Comparison of ENCODE assay signal across 26 cellular contexts in genomic region chr2:73641767-73642062, GRCh38. TPM values are rescaled to one million over a fixed set of nuclear protein-coding genes. Genes with fewer than 3 reads are reported as not detected.
A peak's percentile ranks its signal among the peaks of the same experiment; 100 is the strongest.
DNase-seq lines count a peak whose midpoint lies in the region; ATAC-seq and TF ChIP-seq lines count a peak whose summit lies in the region.
"Had no signal": no experiment of that assay in that cellular context is flagged by ENCODE, and none has a peak within 500 bp of the region (broad histone marks: within the 10 kb centered on the region; RNA-seq: fewer than 3 reads in every experiment).

No MANE protein-coding gene starts in this region.

- no peaks in the 10 kb centered on the region for H3K9me3 ChIP-seq in right lobe of liver
- no peaks in the 10 kb centered on the region for H3K9me3 ChIP-seq in neural progenitor cell (ENCODE audit: low read depth)
- H3K9me3 ChIP-seq: BE2C had no signal

- H3K4me1 ChIP-seq in right lobe of liver (peaks cover 0 to 46% (median 3%) of the 10 kb centered on the region in 4 donors), neural progenitor cell (no peaks in the 10 kb centered on the region)
- H3K4me1 ChIP-seq: BE2C had no signal

- H3K27me3 Mint-ChIP-seq in endothelial cell (ENCODE audit: unreplicated experiment), result peaks cover 9% of the 10 kb centered on the region
- H3K27me3 Mint-ChIP-seq in neural progenitor cell (ENCODE audit: insufficient read depth, low read depth), result peaks cover 4% of the 10 kb centered on the region
- H3K27me3 Mint-ChIP-seq in immature natural killer cell (ENCODE audit: low read depth in 3 of 3), result peaks cover 3 to 8% (median 4%) of the 10 kb centered on the region in 3 donors

- H3K9me3 Mint-ChIP-seq in endothelial cell (ENCODE audit: unreplicated experiment) (peaks cover 13% of the 10 kb centered on the region), neural progenitor cell (peaks cover 16% of the 10 kb centered on the region), immature natural killer cell (peaks cover 0 to 2% (median 0%) of the 10 kb centered on the region in 6 donors)

- ATAC-seq in left colon (peak; percentile 44), right lobe of liver (no peak), HG03342 (IDR thresholded peaks at IDR 0.05; ENCODE audit: unreplicated experiment) (no peak)

- no peak overlapping the region for H3K27ac Mint-ChIP-seq in endothelial cell (ENCODE audit: unreplicated experiment)
- H3K27ac Mint-ChIP-seq in neural progenitor cell, result no peak overlapping the region
- H3K27ac Mint-ChIP-seq in immature natural killer cell, result no peak overlapping the region
- H3K27ac Mint-ChIP-seq: CD14-positive monocyte; CD4-positive, alpha-beta memory T cell had no signal

- intact Hi-C loops in left colon (cut with DNase I, micrococcal nuclease) (no loop called here), right lobe of liver (cut with DNase I) (no loop called here)

- no peak overlapping the region for H2AFZ ChIP-seq in neural progenitor cell (replicated peaks)
- H2AFZ ChIP-seq: GM23248 had no signal

- H3K27me3 ChIP-seq in right lobe of liver (no peaks in the 10 kb centered on the region), neural progenitor cell (peaks cover 3% of the 10 kb centered on the region)
- H3K27me3 ChIP-seq: BE2C; BLaER1 treated with 17β-estradiol and CSF1 and Interleukin-3, amounts not matched to agents 10 nM and 100 nM had no signal

- 22% methylated on average over 3 of the region's 3 CpGs for WGBS in right lobe of liver (ENCODE audit: insufficient coverage, low coverage, low lambda C conversion rate, missing lambda C conversion rate)

- no peak overlapping the region for H3K4me2 ChIP-seq in neural progenitor cell
- H3K4me2 ChIP-seq: A549; BLaER1 treated with 17β-estradiol and CSF1 and Interleukin-3, amounts not matched to agents 10 nM and 100 nM had no signal

- no peaks in the 10 kb centered on the region for H3K36me3 ChIP-seq in right lobe of liver
- no peaks in the 10 kb centered on the region for H3K36me3 ChIP-seq in neural progenitor cell
- H3K36me3 ChIP-seq: BE2C; BLaER1 treated with 17β-estradiol and CSF1 and Interleukin-3, amounts not matched to agents 10 nM and 100 nM had no signal

- TF ChIP-seq CTCF in endothelial cell (IDR thresholded peaks at IDR 0.05; ENCODE audit: unreplicated experiment) (no peak), right lobe of liver (IDR thresholded peaks at IDR 0.05) (no peak), neural progenitor cell (IDR thresholded peaks at IDR 0.05) (no peak)

- H3K4me3 ChIP-seq in right lobe of liver, result peak overlapping the region; percentile 29 to 53 (median 44)
- no peak overlapping the region for H3K4me3 ChIP-seq in neural progenitor cell
- H3K4me3 ChIP-seq: A549; BLaER1 treated with 17β-estradiol and CSF1 and Interleukin-3, amounts not matched to agents 10 nM and 100 nM; GM23248 had no signal

- H3K79me2 ChIP-seq in neural progenitor cell (ENCODE audit: low read depth), result no peaks in the 10 kb centered on the region

- peak overlapping the region; percentile 73 to 80 (median 80) for H3K27ac ChIP-seq in right lobe of liver
- no peak overlapping the region for H3K27ac ChIP-seq in neural progenitor cell
- H3K27ac ChIP-seq: A549; BLaER1 treated with 17β-estradiol and CSF1 and Interleukin-3, amounts not matched to agents 10 nM and 100 nM; GM23248 had no signal

- no peak for TF ChIP-seq POLR2A in right lobe of liver (IDR thresholded peaks at IDR 0.05)

- H3K36me3 Mint-ChIP-seq in endothelial cell (ENCODE audit: low read depth, unreplicated experiment), result peaks cover 23% of the 10 kb centered on the region
- no peaks in the 10 kb centered on the region for H3K36me3 Mint-ChIP-seq in neural progenitor cell
- H3K36me3 Mint-ChIP-seq in immature natural killer cell, result no peaks in the 10 kb centered on the region
- H3K36me3 Mint-ChIP-seq: CD14-positive monocyte; CD4-positive, alpha-beta memory T cell had no signal

- H3K9ac ChIP-seq in neural progenitor cell, result no peak overlapping the region
- H3K9ac ChIP-seq: BLaER1 treated with 17β-estradiol and CSF1 and Interleukin-3, amounts not matched to agents 10 nM and 100 nM; GM23248 had no signal

- DNase-seq in endothelial cell (ENCODE audit: low spot score) (no peak), left colon (no peak), right lobe of liver (no peak), neural progenitor cell (ENCODE audit: low spot score) (no peak), cerebellar nuclear complex (lab: John Stamatoyannopoulos, UW) (no peak), cerebellum (ENCODE audit: low spot score) (no peak), immature natural killer cell (no peak)
- DNase-seq: 8988T; AML-193; BE2C; Calu3; CD4-positive, alpha-beta memory T cell; COR-L47; DMS53; DMS79 treated with DMSO at 0.1 percent for 48 hours; GF-D8; GM23248; H7; HCEC 1CT had no signal

- H4K20me1 ChIP-seq in neural progenitor cell (ENCODE audit: low read depth), result no peaks in the 10 kb centered on the region
- H4K20me1 ChIP-seq: BLaER1 treated with 17β-estradiol and CSF1 and Interleukin-3, amounts not matched to agents 10 nM and 100 nM had no signal

- no peaks in the 10 kb centered on the region for H3F3A ChIP-seq in neural progenitor cell (ENCODE audit: low read depth)

- peaks cover 28% of the 10 kb centered on the region for H3K4me1 Mint-ChIP-seq in endothelial cell (ENCODE audit: unreplicated experiment)
- H3K4me1 Mint-ChIP-seq in neural progenitor cell, result no peaks in the 10 kb centered on the region
- no peaks in the 10 kb centered on the region for H3K4me1 Mint-ChIP-seq in immature natural killer cell
- H3K4me1 Mint-ChIP-seq: CD4-positive, alpha-beta memory T cell had no signal

- H3K4me3 Mint-ChIP-seq in endothelial cell (ENCODE audit: unreplicated experiment) (peak overlapping the region; percentile 14), neural progenitor cell (peak overlapping the region; percentile 43), immature natural killer cell (no peak overlapping the region)
- H3K4me3 Mint-ChIP-seq: CD14-positive monocyte had no signal

RNA-seq across cellular contexts. Expression of gene NAT8, which starts 0.5 kb away (rescaled TPM):
- total RNA-seq in endothelial cell (ENCODE audit: unreplicated experiment) (not detected), left colon (under 1 TPM in 1 of 2 donors, not detected in 1; 0.73 TPM), right lobe of liver (10 to 100 TPM; 15.1 to 40.6 (median 32.7) TPM), neural progenitor cell (ENCODE audit: low replicate concordance) (not detected in 2 replicates), cerebellum (not detected)
- polyA plus RNA-seq in immature natural killer cell, result not detected
- total RNA-seq: Calu3; CD4-positive, alpha-beta memory T cell; Daoy; G401; GM23248; H1; H7 had no signal
- polyA plus RNA-seq: A549; CD14-positive monocyte; CD4-positive, alpha-beta memory T cell; GM23248; H1 had no signal

Comparison
In these comparisons a context has a peak if more than half of its experiments do, and no peak if none do; other contexts are left out.
1. H3K4me3 Mint-ChIP-seq: peak in endothelial cell (single experiment) and neural progenitor cell (single experiment); none in immature natural killer cell (0 of 5).
2. RNA of gene NAT8, which starts 0.5 kb away (total RNA-seq): 15.1 to 40.6 TPM in right lobe of liver; 0.73 TPM in left colon, not detected in endothelial cell (single experiment), not detected in neural progenitor cell and not detected in cerebellum (single experiment); every median in the first group is over 4 times any median in the second.